Comparison of ENCODE assay signal across 8 cellular contexts in the genomic region with DNA sequence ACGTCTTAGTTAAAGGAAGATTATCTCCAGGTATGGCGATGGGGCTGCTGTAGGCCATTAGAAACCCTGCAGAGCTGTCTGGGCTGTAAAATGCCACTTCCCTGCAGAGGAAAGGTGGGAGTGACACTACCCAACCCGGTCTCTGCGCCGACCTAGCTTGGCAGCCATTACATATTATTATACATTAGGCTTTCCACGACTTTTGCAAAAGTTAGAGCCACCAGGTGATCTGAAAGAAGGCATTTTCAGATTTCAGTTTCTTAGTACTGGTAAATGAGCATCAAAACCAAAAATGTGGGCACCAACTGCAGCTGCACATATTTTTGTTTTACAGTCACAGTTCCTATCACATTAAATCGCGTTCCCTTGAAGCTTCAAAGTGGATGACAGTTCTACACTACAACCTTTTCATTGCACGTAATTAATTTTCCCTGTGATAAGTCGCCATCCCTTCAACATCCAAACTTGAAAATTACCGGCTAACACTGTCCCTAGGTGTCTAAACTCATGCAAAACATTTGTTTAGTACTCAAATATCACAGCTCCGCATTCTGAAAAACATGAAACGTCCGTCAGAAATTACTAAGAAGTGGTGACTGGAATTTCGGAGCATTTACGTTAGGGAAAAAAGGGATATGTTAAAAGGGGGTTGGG.
A peak's percentile ranks its signal among the peaks of the same experiment; 100 is the strongest.
DNase-seq lines count a peak whose midpoint lies in the region; ATAC-seq and TF ChIP-seq lines count a peak whose summit lies in the region.

No MANE protein-coding gene starts in this region.

- H3K4me3 Mint-ChIP-seq in activated naive CD8-positive, alpha-beta T cell treated with anti-CD3 and anti-CD28 coated beads, Interleukin-2, amount 50 U/mL, for 24 hours = peak overlapping the region; percentile 84

- H3K27ac Mint-ChIP-seq in activated naive CD8-positive, alpha-beta T cell treated with anti-CD3 and anti-CD28 coated beads, Interleukin-2, amount 50 U/mL, for 24 hours = peak overlapping the region; percentile 73

- H3K4me1 Mint-ChIP-seq in activated naive CD8-positive, alpha-beta T cell treated with anti-CD3 and anti-CD28 coated beads, Interleukin-2, amount 50 U/mL, for 24 hours = peaks cover 68% of the 10 kb centered on the region

- H3K4me1 ChIP-seq in BE2C = peaks cover 43% of the 10 kb centered on the region
- H3K4me1 ChIP-seq in Loucy (ENCODE audit: insufficient read depth, low read length, poor library complexity, severe bottlenecking) = peaks cover 21% of the 10 kb centered on the region

- H3K4me3 ChIP-seq in BE2C (ENCODE audit: low read depth, low read length) (peak overlapping the region; percentile 62), Loucy (ENCODE audit: low read length, poor library complexity, severe bottlenecking) (no peak overlapping the region)

- peak; percentile 30 for DNase-seq in BE2C
- DNase-seq in activated naive CD8-positive, alpha-beta T cell treated with anti-CD3 and anti-CD28 coated beads, Interleukin-2, amount 50 U/mL, for 24 hours = no peak
- peak; percentile 57 for DNase-seq in midbrain (lab: John Stamatoyannopoulos, UW)
- no peak for DNase-seq in NCI-H1694 treated with DMSO at 0.1 percent for 48 hours (lab: John Stamatoyannopoulos, UW)
- DNase-seq in stimulated activated CD4-positive, alpha-beta T cell treated with anti-CD3 and anti-CD28 coated beads, Interleukin-2, amount 100 ng/mL, for 48 hours = no peak
- no peak for DNase-seq in HUDEP-2 (lab: John Stamatoyannopoulos, UW; ENCODE audit: unreplicated experiment in 76 of 76)

- 0 out of 2 replicates have a peak, but pooled peaks cover 4% of the 10 kb centered on the region for H3F3A ChIP-seq in Loucy (ENCODE audit: low read depth)

- no peaks in the 10 kb centered on the region for H4K20me1 ChIP-seq in Loucy (ENCODE audit: insufficient read depth, low read length, poor library complexity, severe bottlenecking)

- H3K9me3 Mint-ChIP-seq in activated naive CD8-positive, alpha-beta T cell treated with anti-CD3 and anti-CD28 coated beads, Interleukin-2, amount 50 U/mL, for 24 hours = no peaks in the 10 kb centered on the region

- no peak for ATAC-seq in activated naive CD8-positive, alpha-beta T cell treated with anti-CD3 and anti-CD28 coated beads, Interleukin-2, amount 50 U/mL, for 24 hours
- no peak for ATAC-seq in HG03095 (IDR thresholded peaks at IDR 0.05; ENCODE audit: unreplicated experiment)

- no peaks in the 10 kb centered on the region for H3K9me2 ChIP-seq in Loucy (replicated peaks; ENCODE audit: low read depth, low read length)

- no peaks in the 10 kb centered on the region for H3K79me2 ChIP-seq in Loucy (ENCODE audit: insufficient read depth, low read length)

- H3K27me3 Mint-ChIP-seq in activated naive CD8-positive, alpha-beta T cell treated with anti-CD3 and anti-CD28 coated beads, Interleukin-2, amount 50 U/mL, for 24 hours = no peaks in the 10 kb centered on the region

- H3K36me3 ChIP-seq in BE2C (no peaks in the 10 kb centered on the region), Loucy (ENCODE audit: insufficient read depth, low read length) (no peaks in the 10 kb centered on the region)

- no peaks in the 10 kb centered on the region for H3K36me3 Mint-ChIP-seq in activated naive CD8-positive, alpha-beta T cell treated with anti-CD3 and anti-CD28 coated beads, Interleukin-2, amount 50 U/mL, for 24 hours (ENCODE audit: low read depth)

- no peaks in the 10 kb centered on the region for H3K27me3 ChIP-seq in BE2C
- H3K27me3 ChIP-seq in Loucy (ENCODE audit: insufficient read depth, low read length, poor library complexity, severe bottlenecking) = no peaks in the 10 kb centered on the region

- peak overlapping the region; percentile 59 for H2AFZ ChIP-seq in Loucy (ENCODE audit: low read length)

- TF ChIP-seq CTCF in BE2C (IDR thresholded peaks at IDR 0.05; ENCODE audit: low read depth, low read length) = no peak
- TF ChIP-seq CTCF in Loucy (conservative IDR thresholded peaks at IDR 0.05; ENCODE audit: low read length) = no peak

- no peaks in the 10 kb centered on the region for H3K9me3 ChIP-seq in BE2C
- no peaks in the 10 kb centered on the region for H3K9me3 ChIP-seq in Loucy (ENCODE audit: insufficient read depth, low read depth, low read length)

- no peak overlapping the region for H3K4me2 ChIP-seq in Loucy (ENCODE audit: low read depth, low read length, poor library complexity, severe bottlenecking)

- no peak overlapping the region for H3K9ac ChIP-seq in Loucy (ENCODE audit: low read depth, low read length, poor library complexity, severe bottlenecking)

Comparison
In these comparisons a context has a peak if more than half of its experiments do, and no peak if none do; other contexts are left out.
1. DNase-seq: peak in BE2C (single experiment) and midbrain (single experiment); none in activated naive CD8-positive, alpha-beta T cell treated with anti-CD3 and anti-CD28 coated beads, Interleukin-2, amount 50 U/mL, for 24 hours (single experiment), NCI-H1694 treated with DMSO at 0.1 percent for 48 hours (single experiment), stimulated activated CD4-positive, alpha-beta T cell treated with anti-CD3 and anti-CD28 coated beads, Interleukin-2, amount 100 ng/mL, for 48 hours (0 of 2) and HUDEP-2 (0 of 76).